Comparison of ENCODE assay signal across 2 cellular contexts in genomic region chr9:134395002-134395517, GRCh38.
TF ChIP-seq lines count a peak whose summit lies in the region.

No MANE protein-coding gene starts in this region.

TF ChIP-seq in liver, 16 proteins besides CTCF, POLR2A, EP300 and RAD21 (continued from another document):
- TF ChIP-seq EGR1 (IDR thresholded peaks at IDR 0.05; ENCODE audit: low read depth in 2 of 2) (no peak), MAX (IDR thresholded peaks at IDR 0.05) (no peak), RXRA (IDR thresholded peaks at IDR 0.05) (no peak)
- TF ChIP-seq, protein P1, sequence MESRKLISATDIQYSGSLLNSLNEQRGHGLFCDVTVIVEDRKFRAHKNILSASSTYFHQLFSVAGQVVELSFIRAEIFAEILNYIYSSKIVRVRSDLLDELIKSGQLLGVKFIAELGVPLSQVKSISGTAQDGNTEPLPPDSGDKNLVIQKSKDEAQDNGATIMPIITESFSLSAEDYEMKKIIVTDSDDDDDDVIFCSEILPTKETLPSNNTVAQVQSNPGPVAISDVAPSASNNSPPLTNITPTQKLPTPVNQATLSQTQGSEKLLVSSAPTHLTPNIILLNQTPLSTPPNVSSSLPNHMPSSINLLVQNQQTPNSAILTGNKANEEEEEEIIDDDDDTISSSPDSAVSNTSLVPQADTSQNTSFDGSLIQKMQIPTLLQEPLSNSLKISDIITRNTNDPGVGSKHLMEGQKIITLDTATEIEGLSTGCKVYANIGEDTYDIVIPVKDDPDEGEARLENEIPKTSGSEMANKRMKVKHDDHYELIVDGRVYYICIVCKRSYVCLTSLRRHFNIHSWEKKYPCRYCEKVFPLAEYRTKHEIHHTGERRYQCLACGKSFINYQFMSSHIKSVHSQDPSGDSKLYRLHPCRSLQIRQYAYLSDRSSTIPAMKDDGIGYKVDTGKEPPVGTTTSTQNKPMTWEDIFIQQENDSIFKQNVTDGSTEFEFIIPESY (IDR thresholded peaks at IDR 0.05), result no peak
- TF ChIP-seq, protein P2, sequence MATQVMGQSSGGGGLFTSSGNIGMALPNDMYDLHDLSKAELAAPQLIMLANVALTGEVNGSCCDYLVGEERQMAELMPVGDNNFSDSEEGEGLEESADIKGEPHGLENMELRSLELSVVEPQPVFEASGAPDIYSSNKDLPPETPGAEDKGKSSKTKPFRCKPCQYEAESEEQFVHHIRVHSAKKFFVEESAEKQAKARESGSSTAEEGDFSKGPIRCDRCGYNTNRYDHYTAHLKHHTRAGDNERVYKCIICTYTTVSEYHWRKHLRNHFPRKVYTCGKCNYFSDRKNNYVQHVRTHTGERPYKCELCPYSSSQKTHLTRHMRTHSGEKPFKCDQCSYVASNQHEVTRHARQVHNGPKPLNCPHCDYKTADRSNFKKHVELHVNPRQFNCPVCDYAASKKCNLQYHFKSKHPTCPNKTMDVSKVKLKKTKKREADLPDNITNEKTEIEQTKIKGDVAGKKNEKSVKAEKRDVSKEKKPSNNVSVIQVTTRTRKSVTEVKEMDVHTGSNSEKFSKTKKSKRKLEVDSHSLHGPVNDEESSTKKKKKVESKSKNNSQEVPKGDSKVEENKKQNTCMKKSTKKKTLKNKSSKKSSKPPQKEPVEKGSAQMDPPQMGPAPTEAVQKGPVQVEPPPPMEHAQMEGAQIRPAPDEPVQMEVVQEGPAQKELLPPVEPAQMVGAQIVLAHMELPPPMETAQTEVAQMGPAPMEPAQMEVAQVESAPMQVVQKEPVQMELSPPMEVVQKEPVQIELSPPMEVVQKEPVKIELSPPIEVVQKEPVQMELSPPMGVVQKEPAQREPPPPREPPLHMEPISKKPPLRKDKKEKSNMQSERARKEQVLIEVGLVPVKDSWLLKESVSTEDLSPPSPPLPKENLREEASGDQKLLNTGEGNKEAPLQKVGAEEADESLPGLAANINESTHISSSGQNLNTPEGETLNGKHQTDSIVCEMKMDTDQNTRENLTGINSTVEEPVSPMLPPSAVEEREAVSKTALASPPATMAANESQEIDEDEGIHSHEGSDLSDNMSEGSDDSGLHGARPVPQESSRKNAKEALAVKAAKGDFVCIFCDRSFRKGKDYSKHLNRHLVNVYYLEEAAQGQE (IDR thresholded peaks at IDR 0.05), result no peak

TF ChIP-seq in HepG2, 621 proteins besides CTCF, POLR2A, EP300 and RAD21 (continued from another document):
- TF ChIP-seq SMAD9 (CRISPR knock-in tag; IDR thresholded peaks at IDR 0.05), result no peak
- TF ChIP-seq MEIS1 (CRISPR knock-in tag; IDR thresholded peaks at IDR 0.05; ENCODE audit: borderline replicate concordance), result no peak
- TF ChIP-seq ZNF619 (CRISPR knock-in tag; IDR thresholded peaks at IDR 0.05), result no peak
- no peak for TF ChIP-seq ZBTB42 (CRISPR knock-in tag; IDR thresholded peaks at IDR 0.05)
- TF ChIP-seq, protein P3, sequence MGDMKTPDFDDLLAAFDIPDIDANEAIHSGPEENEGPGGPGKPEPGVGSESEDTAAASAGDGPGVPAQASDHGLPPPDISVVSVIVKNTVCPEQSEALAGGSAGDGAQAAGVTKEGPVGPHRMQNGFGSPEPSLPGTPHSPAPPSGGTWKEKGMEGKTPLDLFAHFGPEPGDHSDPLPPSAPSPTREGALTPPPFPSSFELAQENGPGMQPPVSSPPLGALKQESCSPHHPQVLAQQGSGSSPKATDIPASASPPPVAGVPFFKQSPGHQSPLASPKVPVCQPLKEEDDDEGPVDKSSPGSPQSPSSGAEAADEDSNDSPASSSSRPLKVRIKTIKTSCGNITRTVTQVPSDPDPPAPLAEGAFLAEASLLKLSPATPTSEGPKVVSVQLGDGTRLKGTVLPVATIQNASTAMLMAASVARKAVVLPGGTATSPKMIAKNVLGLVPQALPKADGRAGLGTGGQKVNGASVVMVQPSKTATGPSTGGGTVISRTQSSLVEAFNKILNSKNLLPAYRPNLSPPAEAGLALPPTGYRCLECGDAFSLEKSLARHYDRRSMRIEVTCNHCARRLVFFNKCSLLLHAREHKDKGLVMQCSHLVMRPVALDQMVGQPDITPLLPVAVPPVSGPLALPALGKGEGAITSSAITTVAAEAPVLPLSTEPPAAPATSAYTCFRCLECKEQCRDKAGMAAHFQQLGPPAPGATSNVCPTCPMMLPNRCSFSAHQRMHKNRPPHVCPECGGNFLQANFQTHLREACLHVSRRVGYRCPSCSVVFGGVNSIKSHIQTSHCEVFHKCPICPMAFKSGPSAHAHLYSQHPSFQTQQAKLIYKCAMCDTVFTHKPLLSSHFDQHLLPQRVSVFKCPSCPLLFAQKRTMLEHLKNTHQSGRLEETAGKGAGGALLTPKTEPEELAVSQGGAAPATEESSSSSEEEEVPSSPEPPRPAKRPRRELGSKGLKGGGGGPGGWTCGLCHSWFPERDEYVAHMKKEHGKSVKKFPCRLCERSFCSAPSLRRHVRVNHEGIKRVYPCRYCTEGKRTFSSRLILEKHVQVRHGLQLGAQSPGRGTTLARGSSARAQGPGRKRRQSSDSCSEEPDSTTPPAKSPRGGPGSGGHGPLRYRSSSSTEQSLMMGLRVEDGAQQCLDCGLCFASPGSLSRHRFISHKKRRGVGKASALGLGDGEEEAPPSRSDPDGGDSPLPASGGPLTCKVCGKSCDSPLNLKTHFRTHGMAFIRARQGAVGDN (CRISPR knock-in tag; IDR thresholded peaks at IDR 0.05), result no peak
- no peak for TF ChIP-seq TBL1XR1 (IDR thresholded peaks at IDR 0.05; ENCODE audit: borderline replicate concordance, low read length, partially characterized antibody)
- TF ChIP-seq ZFP62 (CRISPR knock-in tag; IDR thresholded peaks at IDR 0.05), result no peak
- no peak for TF ChIP-seq KIAA2018 (CRISPR knock-in tag; IDR thresholded peaks at IDR 0.05; ENCODE audit: borderline replicate concordance)
- no peak for TF ChIP-seq ZSCAN21 (CRISPR knock-in tag; IDR thresholded peaks at IDR 0.05; ENCODE audit: borderline replicate concordance)
- TF ChIP-seq TP53 (CRISPR knock-in tag; conservative IDR thresholded peaks at IDR 0.05), result no peak
- TF ChIP-seq MYC (CRISPR knock-in tag; IDR thresholded peaks at IDR 0.05; ENCODE audit: borderline replicate concordance), result no peak
- TF ChIP-seq SAFB2 (CRISPR knock-in tag; IDR thresholded peaks at IDR 0.05; ENCODE audit: borderline replicate concordance, low read depth), result no peak
- TF ChIP-seq ZZZ3 (CRISPR knock-in tag; IDR thresholded peaks at IDR 0.05; ENCODE audit: borderline replicate concordance), result no peak
- TF ChIP-seq MED1 (CRISPR knock-in tag; IDR thresholded peaks at IDR 0.05), result no peak
- TF ChIP-seq, protein P4, sequence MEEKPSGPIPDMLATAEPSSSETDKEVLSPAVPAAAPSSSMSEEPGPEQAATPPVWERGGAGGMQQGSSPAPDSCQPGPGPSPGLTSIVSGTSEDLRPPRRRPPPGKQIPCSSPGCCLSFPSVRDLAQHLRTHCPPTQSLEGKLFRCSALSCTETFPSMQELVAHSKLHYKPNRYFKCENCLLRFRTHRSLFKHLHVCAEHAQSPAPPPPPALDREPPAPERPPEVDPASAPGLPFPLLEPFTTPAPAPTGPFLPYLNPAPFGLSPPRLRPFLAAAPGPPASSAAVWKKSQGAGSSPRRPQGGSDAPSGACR (CRISPR knock-in tag; IDR thresholded peaks at IDR 0.05), result no peak
- no peak for TF ChIP-seq ZNF577 (CRISPR knock-in tag; IDR thresholded peaks at IDR 0.05; ENCODE audit: borderline replicate concordance, low read depth)
- TF ChIP-seq, protein P5, sequence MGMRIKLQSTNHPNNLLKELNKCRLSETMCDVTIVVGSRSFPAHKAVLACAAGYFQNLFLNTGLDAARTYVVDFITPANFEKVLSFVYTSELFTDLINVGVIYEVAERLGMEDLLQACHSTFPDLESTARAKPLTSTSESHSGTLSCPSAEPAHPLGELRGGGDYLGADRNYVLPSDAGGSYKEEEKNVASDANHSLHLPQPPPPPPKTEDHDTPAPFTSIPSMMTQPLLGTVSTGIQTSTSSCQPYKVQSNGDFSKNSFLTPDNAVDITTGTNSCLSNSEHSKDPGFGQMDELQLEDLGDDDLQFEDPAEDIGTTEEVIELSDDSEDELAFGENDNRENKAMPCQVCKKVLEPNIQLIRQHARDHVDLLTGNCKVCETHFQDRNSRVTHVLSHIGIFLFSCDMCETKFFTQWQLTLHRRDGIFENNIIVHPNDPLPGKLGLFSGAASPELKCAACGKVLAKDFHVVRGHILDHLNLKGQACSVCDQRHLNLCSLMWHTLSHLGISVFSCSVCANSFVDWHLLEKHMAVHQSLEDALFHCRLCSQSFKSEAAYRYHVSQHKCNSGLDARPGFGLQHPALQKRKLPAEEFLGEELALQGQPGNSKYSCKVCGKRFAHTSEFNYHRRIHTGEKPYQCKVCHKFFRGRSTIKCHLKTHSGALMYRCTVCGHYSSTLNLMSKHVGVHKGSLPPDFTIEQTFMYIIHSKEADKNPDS (CRISPR knock-in tag; IDR thresholded peaks at IDR 0.05), result no peak
- no peak for TF ChIP-seq ZNF570 (CRISPR knock-in tag; IDR thresholded peaks at IDR 0.05; ENCODE audit: borderline replicate concordance)
- no peak for TF ChIP-seq ZNF766 (CRISPR knock-in tag; IDR thresholded peaks at IDR 0.05; ENCODE audit: borderline replicate concordance)
